Comparison of ENCODE assay signal across 19 cellular contexts in the genomic region with DNA sequence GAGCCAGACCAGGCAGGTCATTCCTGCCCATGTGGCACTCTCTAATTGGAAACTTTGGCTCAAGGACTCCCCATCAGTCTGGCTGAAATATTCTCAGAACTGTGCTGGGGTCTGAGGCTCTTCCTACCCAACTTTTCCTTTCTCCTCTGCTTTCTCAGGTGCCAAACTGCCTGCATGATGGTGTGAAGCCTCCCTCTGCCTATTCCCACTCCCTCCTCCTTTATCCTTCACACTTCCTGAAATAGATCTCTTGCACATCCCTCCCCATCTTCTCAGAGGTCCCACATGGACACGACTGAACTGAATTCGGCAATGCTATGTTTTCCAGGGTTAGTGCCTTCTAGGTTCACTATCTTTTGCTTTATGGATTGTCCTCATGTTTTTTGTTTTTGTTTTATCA. TPM values are rescaled to one million over a fixed set of nuclear protein-coding genes. Genes with fewer than 3 reads are reported as not detected.
DNase-seq lines count a peak whose midpoint lies in the region; ATAC-seq, FAIRE-seq and TF ChIP-seq lines count a peak whose summit lies in the region.
"Had no signal": no experiment of that assay in that cellular context is flagged by ENCODE, and none has a peak within 500 bp of the region (broad histone marks: within the 10 kb centered on the region; RNA-seq: fewer than 3 reads in every experiment).

No MANE protein-coding gene starts in this region.

- H3K27ac Mint-ChIP-seq in Calu3 (ENCODE audit: unreplicated experiment) = peak overlapping the region; percentile 79
- H3K27ac Mint-ChIP-seq: CD4-positive, alpha-beta memory T cell had no signal

- POLR2A ChIA-PET in Panc1 (lab: Charles Lee) (no interaction called here), HepG2 (lab: Yijun Ruan, JAX) (no interaction called here)

- H3K36me3 Mint-ChIP-seq in Calu3 (ENCODE audit: insufficient read depth, unreplicated experiment) = peaks cover 96% of the 10 kb centered on the region
- H3K36me3 Mint-ChIP-seq: CD4-positive, alpha-beta memory T cell had no signal

- TF ChIP-seq RAD21 in HepG2 (CRISPR knock-in tag; IDR thresholded peaks at IDR 0.05) = no peak

- no peaks in the 10 kb centered on the region for H3K9me3 ChIP-seq in Panc1 (ENCODE audit: control insufficient read depth, insufficient read depth, low read depth, low read length)
- H3K9me3 ChIP-seq in HepG2 (ENCODE audit: low read length) = no peaks in the 10 kb centered on the region
- no peaks in the 10 kb centered on the region for H3K9me3 ChIP-seq in stomach
- H3K9me3 ChIP-seq in GM23248 (ENCODE audit: low read depth) = no peaks in the 10 kb centered on the region
- H3K9me3 ChIP-seq: BE2C had no signal

- intact Hi-C loops in Calu3 (cut with micrococcal nuclease; ENCODE audit: unreplicated experiment) (no loop called here), Panc1 (cut with micrococcal nuclease; ENCODE audit: unreplicated experiment) (no loop called here), HepG2 (cut with micrococcal nuclease; ENCODE audit: unreplicated experiment) (no loop called here), stomach (cut with DNase I; ENCODE audit: low total_unique reads) (no loop called here)

- BruUV-seq in Calu3 (replicated peaks; lab: Mats Ljungman, UMichigan) (no TSS peak), Panc1 (replicated peaks; lab: Mats Ljungman, UMichigan) (no TSS peak), HepG2 (replicated peaks; lab: Mats Ljungman, UMichigan) (no TSS peak)

- no peaks in the 10 kb centered on the region for H3K9me3 Mint-ChIP-seq in Calu3 (ENCODE audit: low read depth, unreplicated experiment)

- in situ Hi-C loops in Panc1 (cut with HindIII; ENCODE audit: low pct_unique_long_range_greater_than_20kb, low sequenced_read_pairs) (no loop called here), HepG2 (cut with HindIII; ENCODE audit: extremely low pct_ligation_motif_present, low pct_unique_long_range_greater_than_20kb) (no loop called here), GM23248 (cut with MboI) (no loop called here)

- CTCF ChIA-PET in Calu3 (lab: Charles Lee) (no interaction called here), Panc1 (lab: Charles Lee) (interaction anchor here (0.7 kb wide), 1 partner anchor 232 kb away, joined by 4 read pairs; no protein-coding TSS in a partner anchor), HepG2 (lab: Yijun Ruan, JAX; ENCODE audit: low intra/inter-chr PET ratio, low total read pairs) (no interaction called here)

- H3K36me3 ChIP-seq in Panc1 (ENCODE audit: control insufficient read depth, insufficient read depth, low read length) (no peaks in the 10 kb centered on the region), HepG2 (replicated peaks in 1 of 2; ENCODE audit: control insufficient read depth in 1 of 2, insufficient read depth in 2 of 2, low read length in 2 of 2) (no peaks in the 10 kb centered on the region), stomach (peaks cover 0 to 16% (median 4%) of the 10 kb centered on the region in 4 donors), GM23248 (ENCODE audit: low read depth) (no peaks in the 10 kb centered on the region)
- H3K36me3 ChIP-seq: BE2C had no signal

- H2AFZ ChIP-seq in HepG2 (ENCODE audit: low read length) (no peak overlapping the region), GM23248 (no peak overlapping the region)

- no peak for FAIRE-seq in HepG2 (lab: Jason Lieb, UNC)
- FAIRE-seq: D721Med, G401.6, GM12891 had no signal

- peak overlapping the region; percentile 5; the same call in 1 of the 2 replicates for H3K27ac ChIP-seq in Panc1 (ENCODE audit: low read length)
- H3K27ac ChIP-seq in HepG2 (ENCODE audit: extremely low read length, insufficient read depth, low read length) = no peak overlapping the region
- H3K27ac ChIP-seq in stomach = peak overlapping the region in 4 of 5 donors; percentile 3 to 73 (median 44)
- no peak overlapping the region for H3K27ac ChIP-seq in foreskin keratinocyte
- H3K27ac ChIP-seq in GM23248 = no peak overlapping the region
- H3K27ac ChIP-seq: C4-2B, HL-60 had no signal

- H3K79me2 ChIP-seq in HepG2 (ENCODE audit: insufficient read depth, low read length) = no peaks in the 10 kb centered on the region
- H3K79me2 ChIP-seq in GM23248 (ENCODE audit: insufficient read depth) = no peaks in the 10 kb centered on the region

- H3K9me2 ChIP-seq in GM23248 (ENCODE audit: insufficient read depth) = no peaks in the 10 kb centered on the region

- no peak overlapping the region for H3K4me2 ChIP-seq in HepG2 (ENCODE audit: low read depth, low read length)
- no peak overlapping the region for H3K4me2 ChIP-seq in GM23248 (ENCODE audit: unreplicated experiment)

- H3K4me3 ChIP-seq in Panc1 (ENCODE audit: low read depth in 2 of 2, low read length in 2 of 2) = no peak overlapping the region
- no peak overlapping the region for H3K4me3 ChIP-seq in HepG2 (replicated peaks in 1 of 3; ENCODE audit: insufficient read depth in 1 of 3, low read depth in 2 of 3, low read length in 3 of 3)
- no peak overlapping the region for H3K4me3 ChIP-seq in stomach
- no peak overlapping the region for H3K4me3 ChIP-seq in GM23248

- peaks cover 71% of the 10 kb centered on the region for H3K4me1 Mint-ChIP-seq in Calu3 (ENCODE audit: low read depth, unreplicated experiment)

- TF ChIP-seq POLR2A in HepG2 (IDR thresholded peaks at IDR 0.05; ENCODE audit: insufficient read depth in 1 of 2, low read depth in 2 of 2, low read length in 2 of 2) (no peak), stomach (IDR thresholded peaks at IDR 0.05) (no peak)

- WGBS in HepG2 (ENCODE audit: low lambda C conversion rate) = 26% methylated on average over 2 of the region's 2 CpGs
- WGBS in stomach, 5 donors = 73 to 80% (median 79%) methylated on average over 2 of the region's 2 CpGs
- 54 to 69% methylated on average over 2 of the region's 2 CpGs for WGBS in GM23248 (ENCODE audit: low coverage in 1 of 2, low lambda C conversion rate in 2 of 2, missing lambda C conversion rate in 2 of 2), 2 experiments

- H3F3A ChIP-seq in GM23248 (ENCODE audit: insufficient read depth) = peaks cover 9% of the 10 kb centered on the region; the same call in 1 of the 2 replicates

- no peak for TF ChIP-seq EP300 in HepG2 (IDR thresholded peaks at IDR 0.05; ENCODE audit: low read depth in 2 of 2, low read length in 2 of 2)
- no peak for TF ChIP-seq EP300 in HepG2 (CRISPR knock-in tag; IDR thresholded peaks at IDR 0.05; ENCODE audit: borderline replicate concordance)
- TF ChIP-seq EP300 in stomach (IDR thresholded peaks at IDR 0.05) = no peak

- no peaks in the 10 kb centered on the region for H4K20me1 ChIP-seq in HepG2 (ENCODE audit: insufficient read depth, low read length)
- no peaks in the 10 kb centered on the region for H4K20me1 ChIP-seq in GM23248 (ENCODE audit: insufficient read depth)

- ATAC-seq in Panc1 (no peak), HepG2 (no peak), foreskin keratinocyte (no peak)

- H3K27me3 ChIP-seq in Panc1 (ENCODE audit: control insufficient read depth, insufficient read depth, low read length) = no peaks in the 10 kb centered on the region
- H3K27me3 ChIP-seq in HepG2 (ENCODE audit: control insufficient read depth in 1 of 2, insufficient read depth in 2 of 2, low read length in 2 of 2) = no peaks in the 10 kb centered on the region
- no peaks in the 10 kb centered on the region for H3K27me3 ChIP-seq in stomach
- no peaks in the 10 kb centered on the region for H3K27me3 ChIP-seq in foreskin keratinocyte
- H3K27me3 ChIP-seq in GM23248 (replicated peaks; ENCODE audit: insufficient read depth) = no peaks in the 10 kb centered on the region
- H3K27me3 ChIP-seq: BE2C had no signal

- H3K27me3 Mint-ChIP-seq in Calu3 (ENCODE audit: unreplicated experiment) = no peaks in the 10 kb centered on the region

- peaks cover 16% of the 10 kb centered on the region for H3K4me1 ChIP-seq in Panc1 (ENCODE audit: control insufficient read depth, insufficient read depth, low read length)
- peaks cover 18% of the 10 kb centered on the region for H3K4me1 ChIP-seq in HepG2 (ENCODE audit: insufficient read depth, low read length)
- H3K4me1 ChIP-seq in stomach = peaks cover 0 to 20% (median 9%) of the 10 kb centered on the region in 4 donors
- peaks cover 12% of the 10 kb centered on the region for H3K4me1 ChIP-seq in foreskin keratinocyte
- peaks cover 10% of the 10 kb centered on the region for H3K4me1 ChIP-seq in GM23248 (ENCODE audit: insufficient read depth)
- H3K4me1 ChIP-seq: BE2C had no signal

- H3K4me3 Mint-ChIP-seq in Calu3 (ENCODE audit: low read depth, unreplicated experiment) = no peak overlapping the region

- H3K9ac ChIP-seq in HepG2 (ENCODE audit: insufficient read depth, low read depth, low read length) = no peak overlapping the region
- no peak overlapping the region for H3K9ac ChIP-seq in GM23248

- DNase-seq in Calu3 (no peak), Panc1 (ENCODE audit: low read depth, low spot score) (no peak), HepG2 (ENCODE audit: low spot score) (no peak), stomach (no peak), foreskin keratinocyte (no peak), T1000 (lab: John Stamatoyannopoulos, UW) (no peak), GM23248 (no peak)
- DNase-seq: BE2C; CD4-positive, alpha-beta memory T cell; DMS153; DMS79 treated with DMSO at 0.1 percent for 48 hours; EL; HCEC 1CT; IMR-90 had no signal

- TF ChIP-seq CTCF in Calu3 (IDR thresholded peaks at IDR 0.05; ENCODE audit: unreplicated experiment) (no peak), Panc1 (IDR thresholded peaks at IDR 0.05) (no peak), HepG2 (CRISPR knock-in tag; IDR thresholded peaks at IDR 0.05) (no peak), stomach (IDR thresholded peaks at IDR 0.05) (no peak), foreskin keratinocyte (conservative IDR thresholded peaks at IDR 0.05) (no peak)

RNA-seq across cellular contexts. Expression of gene LIPH, which starts 12.5 kb away (rescaled TPM):
- 159 and 213 TPM in 2 replicates for total RNA-seq in Calu3 (2022)
- 19.9 TPM for total RNA-seq in Panc1 (2021; ENCODE audit: unreplicated experiment)
- 13.7 TPM for polyA plus RNA-seq in Panc1 (2012; ENCODE audit: insufficient read length)
- 0.09 TPM in 1 of 2 replicates, not detected in the other for total RNA-seq in HepG2 (2016; rRNA removed; fragmentation: Illumina TruSeq; extraction: Trizol)
- 0.20 TPM in 1 of 2 replicates, not detected in the other for total RNA-seq in HepG2 (2016; cell fraction: cytosol; rRNA removed; fragmentation: Illumina TruSeq; extraction: Trizol; ENCODE audit: low read depth)
- total RNA-seq in HepG2 (2016; cell fraction: insoluble cytoplasmic fraction; rRNA removed; fragmentation: Illumina TruSeq; extraction: Trizol) = 0.13 TPM in 2 replicates
- not detected in 2 replicates for total RNA-seq in HepG2 (2016; cell fraction: membrane; rRNA removed; fragmentation: Illumina TruSeq; extraction: Trizol)
- total RNA-seq in HepG2 (2016; cell fraction: nucleus; rRNA removed; fragmentation: Illumina TruSeq; extraction: Trizol) = 0.19 and 1.1 TPM in 2 replicates
- 0.29 and 0.34 TPM in 2 replicates for polyA plus RNA-seq in HepG2 (2011; rRNA removed)
- 0.20 and 0.45 TPM in 2 replicates for polyA plus RNA-seq in HepG2 (2011; cell fraction: cytosol; rRNA removed)
- 0.12 and 0.14 TPM in 2 replicates for polyA plus RNA-seq in HepG2 (2011; cell fraction: nucleus; rRNA removed)
- polyA plus RNA-seq in HepG2 (2012) = 0.32 and 0.95 TPM in 2 replicates
- 0.03 TPM in 1 of 2 replicates, not detected in the other for polyA plus RNA-seq in HepG2 (2016; cell fraction: cytosol; fragmentation: Illumina TruSeq; extraction: Trizol; ENCODE audit: low read depth)
- polyA plus RNA-seq in HepG2 (2016; cell fraction: insoluble cytoplasmic fraction; fragmentation: Illumina TruSeq; extraction: Trizol; ENCODE audit: low read depth) = 0.05 and 0.11 TPM in 2 replicates
- not detected in 2 replicates for polyA plus RNA-seq in HepG2 (2016; cell fraction: membrane; fragmentation: Illumina TruSeq; extraction: Trizol; ENCODE audit: low read depth)
- polyA plus RNA-seq in HepG2 (2016; cell fraction: nucleus; fragmentation: Illumina TruSeq; extraction: Trizol; ENCODE audit: insufficient read depth, low read depth) = 0.11 TPM in 1 of 2 replicates, not detected in the other
- polyA minus RNA-seq in HepG2 (2011; rRNA and poly(A)+ RNA removed; ENCODE audit: low replicate concordance) = 0.06 and 7.4 TPM in 2 replicates
- polyA minus RNA-seq in HepG2 (2011; cell fraction: cytosol; rRNA and poly(A)+ RNA removed) = 1.2 TPM in 1 of 2 replicates, not detected in the other
- 0.25 and 0.64 TPM in 2 replicates for polyA minus RNA-seq in HepG2 (2011; cell fraction: nucleus; rRNA and poly(A)+ RNA removed)
- 100 to 1,000 TPM in 1 of 5 donors, 10 to 100 TPM in 3, 1 to 10 TPM in 1; 4.3 to 257 (median 60.0) TPM for total RNA-seq in stomach
- polyA plus RNA-seq in stomach = 10 to 100 TPM in 2 of 3 donors, 1 to 10 TPM in 1; 8.5 to 18.2 (median 15.1) TPM
- total RNA-seq in foreskin keratinocyte = 0.03 and 0.07 TPM in 2 replicates
- not detected in 2 replicates for polyA plus RNA-seq in foreskin keratinocyte
- not detected in 2 replicates for total RNA-seq in GM23248 (2014; rRNA removed; shearing (Covaris generic))
- 0.34 TPM in 2 replicates for polyA plus RNA-seq in GM23248 (2016; fragmentation: Nextera tagmentation; extraction: Ambion mirVana)
- total RNA-seq: CD4-positive, alpha-beta memory T cell had no signal
- polyA plus RNA-seq: CD4-positive, alpha-beta memory T cell had no signal

RNA-seq across cellular contexts. Expression of gene TMEM41A, which starts 41.1 kb away (rescaled TPM):
- 53.6 and 57.5 TPM in 2 replicates for total RNA-seq in Calu3 (2022)
- total RNA-seq in Panc1 (2021; ENCODE audit: unreplicated experiment) = 30.2 TPM
- polyA plus RNA-seq in Panc1 (2012; ENCODE audit: insufficient read length) = 19.7 TPM
- 24.2 and 40.0 TPM in 2 replicates for total RNA-seq in HepG2 (2016; rRNA removed; fragmentation: Illumina TruSeq; extraction: Trizol)
- 13.6 and 15.2 TPM in 2 replicates for total RNA-seq in HepG2 (2016; cell fraction: cytosol; rRNA removed; fragmentation: Illumina TruSeq; extraction: Trizol; ENCODE audit: low read depth)
- 24.9 and 39.6 TPM in 2 replicates for total RNA-seq in HepG2 (2016; cell fraction: insoluble cytoplasmic fraction; rRNA removed; fragmentation: Illumina TruSeq; extraction: Trizol)
- total RNA-seq in HepG2 (2016; cell fraction: membrane; rRNA removed; fragmentation: Illumina TruSeq; extraction: Trizol) = 29.5 and 32.0 TPM in 2 replicates
- 45.6 and 52.4 TPM in 2 replicates for total RNA-seq in HepG2 (2016; cell fraction: nucleus; rRNA removed; fragmentation: Illumina TruSeq; extraction: Trizol)
- 27.9 and 30.0 TPM in 2 replicates for polyA plus RNA-seq in HepG2 (2011; rRNA removed)
- 19.8 and 29.4 TPM in 2 replicates for polyA plus RNA-seq in HepG2 (2011; cell fraction: cytosol; rRNA removed)
- 25.5 and 31.3 TPM in 2 replicates for polyA plus RNA-seq in HepG2 (2011; cell fraction: nucleus; rRNA removed)
- 18.7 and 20.4 TPM in 2 replicates for polyA plus RNA-seq in HepG2 (2012)
- 7.9 and 8.4 TPM in 2 replicates for polyA plus RNA-seq in HepG2 (2016; cell fraction: cytosol; fragmentation: Illumina TruSeq; extraction: Trizol; ENCODE audit: low read depth)
- 28.3 and 31.2 TPM in 2 replicates for polyA plus RNA-seq in HepG2 (2016; cell fraction: insoluble cytoplasmic fraction; fragmentation: Illumina TruSeq; extraction: Trizol; ENCODE audit: low read depth)
- 19.0 and 19.8 TPM in 2 replicates for polyA plus RNA-seq in HepG2 (2016; cell fraction: membrane; fragmentation: Illumina TruSeq; extraction: Trizol; ENCODE audit: low read depth)
- 61.2 and 62.8 TPM in 2 replicates for polyA plus RNA-seq in HepG2 (2016; cell fraction: nucleus; fragmentation: Illumina TruSeq; extraction: Trizol; ENCODE audit: insufficient read depth, low read depth)
- polyA minus RNA-seq in HepG2 (2011; rRNA and poly(A)+ RNA removed; ENCODE audit: low replicate concordance) = 43.9 and 54.9 TPM in 2 replicates
- 13.8 and 18.0 TPM in 2 replicates for polyA minus RNA-seq in HepG2 (2011; cell fraction: cytosol; rRNA and poly(A)+ RNA removed)
- 39.3 and 51.3 TPM in 2 replicates for polyA minus RNA-seq in HepG2 (2011; cell fraction: nucleus; rRNA and poly(A)+ RNA removed)
- 10 to 100 TPM in 4 of 5 donors, 1 to 10 TPM in 1; 5.8 to 54.3 (median 23.2) TPM for total RNA-seq in stomach
- polyA plus RNA-seq in stomach = 1 to 10 TPM; 5.7 to 8.9 (median 6.7) TPM
- 20.2 and 21.0 TPM in 2 replicates for total RNA-seq in foreskin keratinocyte
- polyA plus RNA-seq in foreskin keratinocyte = 13.2 and 15.2 TPM in 2 replicates
- total RNA-seq in GM23248 (2014; rRNA removed; shearing (Covaris generic)) = 13.2 and 15.8 TPM in 2 replicates
- 15.9 and 20.3 TPM in 2 replicates for polyA plus RNA-seq in GM23248 (2016; fragmentation: Nextera tagmentation; extraction: Ambion mirVana)

RNA-seq across cellular contexts. Expression of gene SENP2, which starts 46.2 kb away (rescaled TPM):
- 75.1 and 87.1 TPM in 2 replicates for total RNA-seq in Calu3 (2022)
- total RNA-seq in Panc1 (2021; ENCODE audit: unreplicated experiment) = 52.7 TPM
- polyA plus RNA-seq in Panc1 (2012; ENCODE audit: insufficient read length) = 14.7 TPM
- 46.2 and 62.6 TPM in 2 replicates for total RNA-seq in HepG2 (2016; rRNA removed; fragmentation: Illumina TruSeq; extraction: Trizol)
- total RNA-seq in HepG2 (2016; cell fraction: cytosol; rRNA removed; fragmentation: Illumina TruSeq; extraction: Trizol; ENCODE audit: low read depth) = 36.4 and 46.1 TPM in 2 replicates
- 41.9 and 54.0 TPM in 2 replicates for total RNA-seq in HepG2 (2016; cell fraction: insoluble cytoplasmic fraction; rRNA removed; fragmentation: Illumina TruSeq; extraction: Trizol)
- total RNA-seq in HepG2 (2016; cell fraction: membrane; rRNA removed; fragmentation: Illumina TruSeq; extraction: Trizol) = 85.8 and 106 TPM in 2 replicates
- total RNA-seq in HepG2 (2016; cell fraction: nucleus; rRNA removed; fragmentation: Illumina TruSeq; extraction: Trizol) = 28.8 and 30.0 TPM in 2 replicates
- 5.1 and 7.7 TPM in 2 replicates for polyA plus RNA-seq in HepG2 (2011; rRNA removed)
- polyA plus RNA-seq in HepG2 (2011; cell fraction: cytosol; rRNA removed) = 3.1 and 3.7 TPM in 2 replicates
- polyA plus RNA-seq in HepG2 (2011; cell fraction: nucleus; rRNA removed) = 2.4 and 3.8 TPM in 2 replicates
- 16.8 and 20.9 TPM in 2 replicates for polyA plus RNA-seq in HepG2 (2012)
- polyA plus RNA-seq in HepG2 (2016; cell fraction: cytosol; fragmentation: Illumina TruSeq; extraction: Trizol; ENCODE audit: low read depth) = 30.9 and 32.8 TPM in 2 replicates
- 38.2 and 45.0 TPM in 2 replicates for polyA plus RNA-seq in HepG2 (2016; cell fraction: insoluble cytoplasmic fraction; fragmentation: Illumina TruSeq; extraction: Trizol; ENCODE audit: low read depth)
- polyA plus RNA-seq in HepG2 (2016; cell fraction: membrane; fragmentation: Illumina TruSeq; extraction: Trizol; ENCODE audit: low read depth) = 47.8 and 58.4 TPM in 2 replicates
- 20.1 and 22.2 TPM in 2 replicates for polyA plus RNA-seq in HepG2 (2016; cell fraction: nucleus; fragmentation: Illumina TruSeq; extraction: Trizol; ENCODE audit: insufficient read depth, low read depth)
- polyA minus RNA-seq in HepG2 (2011; rRNA and poly(A)+ RNA removed; ENCODE audit: low replicate concordance) = 2.7 and 11.4 TPM in 2 replicates
- 7.1 and 7.5 TPM in 2 replicates for polyA minus RNA-seq in HepG2 (2011; cell fraction: cytosol; rRNA and poly(A)+ RNA removed)
- 8.8 and 13.1 TPM in 2 replicates for polyA minus RNA-seq in HepG2 (2011; cell fraction: nucleus; rRNA and poly(A)+ RNA removed)
- total RNA-seq in stomach = 100 to 1,000 TPM in 1 of 5 donors, 10 to 100 TPM in 3, 1 to 10 TPM in 1; 2.3 to 146 (median 17.1) TPM
- 10 to 100 TPM in 1 of 3 donors, 1 to 10 TPM in 2; 5.2 to 16.0 (median 8.7) TPM for polyA plus RNA-seq in stomach
- 30.7 and 33.4 TPM in 2 replicates for total RNA-seq in foreskin keratinocyte
- polyA plus RNA-seq in foreskin keratinocyte = 7.4 and 9.0 TPM in 2 replicates
- 19.0 and 20.4 TPM in 2 replicates for total RNA-seq in GM23248 (2014; rRNA removed; shearing (Covaris generic))
- polyA plus RNA-seq in GM23248 (2016; fragmentation: Nextera tagmentation; extraction: Ambion mirVana) = 20.1 and 22.6 TPM in 2 replicates

Comparison
In these comparisons a context has a peak if more than half of its experiments do, and no peak if none do; other contexts are left out.
1. H3K27ac ChIP-seq: peak in Panc1 (single experiment) and stomach (4 of 5); none in HepG2 (single experiment), foreskin keratinocyte (single experiment) and GM23248 (single experiment).